ENCODE assay signal across 19 cellular contexts in genomic region chr7:45069444-45070253, GRCh38. TPM values are rescaled to one million over a fixed set of nuclear protein-coding genes. Genes with fewer than 3 reads are reported as not detected.
A peak's percentile ranks its signal among the peaks of the same experiment; 100 is the strongest.
DNase-seq lines count a peak whose midpoint lies in the region; ATAC-seq, FAIRE-seq and TF ChIP-seq lines count a peak whose summit lies in the region.
"Had no signal": no experiment of that assay in that cellular context is flagged by ENCODE, and none has a peak within 500 bp of the region (broad histone marks: within the 10 kb centered on the region; RNA-seq: fewer than 3 reads in every experiment).

No MANE protein-coding gene starts in this region.

- POLR2A ChIA-PET in activated CD4-positive, alpha-beta memory T cell treated with anti-CD3 and anti-CD28 coated beads for 36 hours (lab: Charles Lee) = no interaction called here
- POLR2A ChIA-PET in activated CD4-positive, alpha-beta memory T cell treated with anti-CD3 and anti-CD28 coated beads, Interleukin-2, amount 10 ng/mL, durations not matched to agents 7 days and 5 days (lab: Charles Lee) = interaction anchor here (0.6 to 1.7 kb wide), 5 partner anchors 17 to 96 kb away, joined by 3 to 7 read pairs (median 3); no protein-coding TSS in a partner anchor
- POLR2A ChIA-PET in GM12878 (lab: Charles Lee) (interaction anchor here (1.1 kb wide), 1 partner anchor 96 kb away, joined by 3 read pairs; no protein-coding TSS in a partner anchor), T-cell (lab: Charles Lee) (no interaction called here)

- FAIRE-seq in GM12878 (lab: Jason Lieb, UNC) = no peak

- intact Hi-C loops in activated CD4-positive, alpha-beta memory T cell treated with anti-CD3 and anti-CD28 coated beads for 36 hours (cut with micrococcal nuclease) = no loop called here
- intact Hi-C loops in GM12878 (cut with micrococcal nuclease; ENCODE audit: unreplicated experiment) = no loop called here

- no peak overlapping the region for H3K4me3 ChIP-seq in GM12875 (ENCODE audit: low read depth, low read length)
- no peak overlapping the region for H3K4me3 ChIP-seq in GM12878
- H3K4me3 ChIP-seq: ascending aorta, coronary artery, esophagus muscularis mucosa, heart right ventricle, mucosa of descending colon, spleen had no signal

- no peaks in the 10 kb centered on the region for H3K4me1 ChIP-seq in GM12878 (ENCODE audit: control insufficient read depth, insufficient read depth, low read length)
- H3K4me1 ChIP-seq: ascending aorta, esophagus muscularis mucosa, parathyroid adenoma had no signal

- H3K4me3 Mint-ChIP-seq in activated CD4-positive, alpha-beta memory T cell treated with anti-CD3 and anti-CD28 coated beads for 36 hours = no peak overlapping the region
- H3K4me3 Mint-ChIP-seq in activated CD4-positive, alpha-beta memory T cell treated with anti-CD3 and anti-CD28 coated beads, Interleukin-2, amount 10 ng/mL, durations not matched to agents 7 days and 5 days = no peak overlapping the region
- no peak overlapping the region for H3K4me3 Mint-ChIP-seq in neural crest cell
- no peak overlapping the region for H3K4me3 Mint-ChIP-seq in T-cell
- H3K4me3 Mint-ChIP-seq: CD8-positive, alpha-beta memory T cell; T-helper 1 cell treated with Interleukin-12 subunit alpha and Interleukin-12 subunit beta and Interleukin-4 antibody, amounts not matched to agents 30 μg/mL and 1 μg/mL, for 36 hours had no signal

- DNase-seq in activated CD4-positive, alpha-beta memory T cell treated with anti-CD3 and anti-CD28 coated beads for 36 hours = no peak
- DNase-seq in activated CD4-positive, alpha-beta memory T cell treated with anti-CD3 and anti-CD28 coated beads, Interleukin-2, amount 10 ng/mL, durations not matched to agents 7 days and 5 days = no peak
- DNase-seq in GM12878 (ENCODE audit: low read depth, low spot score) (no peak), neural crest cell (ENCODE audit: low read depth, low spot score) (no peak), T-cell (no peak)
- no peak for DNase-seq in stimulated activated CD4-positive, alpha-beta T cell treated with anti-CD3 and anti-CD28 coated beads, Interleukin-4, amount 100 ng/mL, for 4 hours
- DNase-seq: CD8-positive, alpha-beta memory T cell; heart right ventricle; mucosa of descending colon; NCI-H187 treated with DMSO at 0.1 percent for 48 hours; NCI-H526 had no signal

- no peak overlapping the region for H3K9ac ChIP-seq in GM12878 (ENCODE audit: control insufficient read depth, insufficient read depth, low read length)
- H3K9ac ChIP-seq: parathyroid adenoma had no signal

- ATAC-seq in GM12878 (0 out of 3 replicates have a peak, but pooled peaks have one; percentile 36), GM21619 (IDR thresholded peaks at IDR 0.05; ENCODE audit: unreplicated experiment) (no peak), T-cell (replicated peaks in 1 of 4) (no peak)
- ATAC-seq: heart right ventricle, mucosa of descending colon had no signal

- TF ChIP-seq RAD21 in GM12878 (IDR thresholded peaks at IDR 0.05; ENCODE audit: insufficient read depth, low read depth, low read length) = no peak

- no TSS peak for BruUV-seq in GM12878 (replicated peaks; lab: Mats Ljungman, UMichigan)

- peaks cover 45% of the 10 kb centered on the region for H3K36me3 Mint-ChIP-seq in activated CD4-positive, alpha-beta memory T cell treated with anti-CD3 and anti-CD28 coated beads for 36 hours
- peaks cover 80% of the 10 kb centered on the region for H3K36me3 Mint-ChIP-seq in activated CD4-positive, alpha-beta memory T cell treated with anti-CD3 and anti-CD28 coated beads, Interleukin-2, amount 10 ng/mL, durations not matched to agents 7 days and 5 days (ENCODE audit: low read depth)
- H3K36me3 Mint-ChIP-seq in neural crest cell (ENCODE audit: low read depth) = no peaks in the 10 kb centered on the region
- peaks cover 69% of the 10 kb centered on the region for H3K36me3 Mint-ChIP-seq in T-cell

- TF ChIP-seq EP300 in GM12878 (IDR thresholded peaks at IDR 0.05; ENCODE audit: borderline replicate concordance in 1 of 2, control insufficient read depth in 1 of 2, low read depth in 2 of 2, low read length in 2 of 2) = no peak

- H4K20me1 ChIP-seq in GM12878 (ENCODE audit: control insufficient read depth, insufficient read depth) = peaks cover 6% of the 10 kb centered on the region; the same call in 1 of the 2 replicates

- no peaks in the 10 kb centered on the region for H3K9me3 ChIP-seq in GM12878 (replicated peaks; ENCODE audit: control insufficient read depth, insufficient read depth, low read length)
- H3K9me3 ChIP-seq: ascending aorta, esophagus muscularis mucosa, heart right ventricle, mucosa of descending colon, spleen had no signal

- H3K36me3 ChIP-seq in GM12878 (ENCODE audit: control insufficient read depth in 2 of 2, insufficient read depth in 2 of 2, low read length in 1 of 2) = peaks cover 37 to 65% of the 10 kb centered on the region in 2 experiments

- no peaks in the 10 kb centered on the region for H3K9me3 Mint-ChIP-seq in activated CD4-positive, alpha-beta memory T cell treated with anti-CD3 and anti-CD28 coated beads for 36 hours
- no peaks in the 10 kb centered on the region for H3K9me3 Mint-ChIP-seq in activated CD4-positive, alpha-beta memory T cell treated with anti-CD3 and anti-CD28 coated beads, Interleukin-2, amount 10 ng/mL, durations not matched to agents 7 days and 5 days
- H3K9me3 Mint-ChIP-seq in neural crest cell = no peaks in the 10 kb centered on the region
- H3K9me3 Mint-ChIP-seq in T-cell = no peaks in the 10 kb centered on the region
- H3K9me3 Mint-ChIP-seq: CD8-positive, alpha-beta memory T cell; T-helper 1 cell treated with Interleukin-12 subunit alpha and Interleukin-12 subunit beta and Interleukin-4 antibody, amounts not matched to agents 30 μg/mL and 1 μg/mL, for 36 hours had no signal

- H3K4me2 ChIP-seq in GM12878 (ENCODE audit: control insufficient read depth, insufficient read depth) = no peak overlapping the region

- H3K27ac ChIP-seq in GM12878 (ENCODE audit: control insufficient read depth, insufficient read depth) = no peak overlapping the region
- H3K27ac ChIP-seq: ascending aorta, coronary artery, esophagus muscularis mucosa, heart right ventricle, parathyroid adenoma had no signal

- TF ChIP-seq CTCF in GM12875 (IDR thresholded peaks at IDR 0.05; ENCODE audit: borderline replicate concordance, insufficient read depth, low read depth, low read length) = peak; percentile 18; the same call in 1 of the 2 replicates
- no peak for TF ChIP-seq CTCF in GM12878 (IDR thresholded peaks at IDR 0.05 in 2 of 3, conservative IDR thresholded peaks at IDR 0.05 in 1 of 3; ENCODE audit: control insufficient read depth in 2 of 3, extremely low read depth in 1 of 3, insufficient read depth in 1 of 3, low read depth in 3 of 3, low read length in 3 of 3)
- TF ChIP-seq CTCF in neural crest cell (conservative IDR thresholded peaks at IDR 0.05) = peak; percentile 24

- H3K79me2 ChIP-seq in GM12878 (ENCODE audit: control insufficient read depth, insufficient read depth, low read length) = no peaks in the 10 kb centered on the region

- no peak for TF ChIP-seq POLR2A in GM12878 (IDR thresholded peaks at IDR 0.05; ENCODE audit: low read depth, low read length)

- H2AFZ ChIP-seq in GM12878 (ENCODE audit: control insufficient read depth, low read depth, low read length) = no peak overlapping the region
- H2AFZ ChIP-seq: parathyroid adenoma had no signal

- in situ Hi-C loops in GM12878 (cut with MboI) = no loop called here

- RAD21 ChIA-PET in GM12878 (lab: Charles Lee; ENCODE audit: unreplicated experiment) = no interaction called here

- H3K27me3 Mint-ChIP-seq in activated CD4-positive, alpha-beta memory T cell treated with anti-CD3 and anti-CD28 coated beads for 36 hours = no peaks in the 10 kb centered on the region
- no peaks in the 10 kb centered on the region for H3K27me3 Mint-ChIP-seq in activated CD4-positive, alpha-beta memory T cell treated with anti-CD3 and anti-CD28 coated beads, Interleukin-2, amount 10 ng/mL, durations not matched to agents 7 days and 5 days
- H3K27me3 Mint-ChIP-seq in neural crest cell (ENCODE audit: low read depth) (no peaks in the 10 kb centered on the region), T-cell (no peaks in the 10 kb centered on the region)

- SMC1A ChIA-PET in GM12878 (lab: Charles Lee; ENCODE audit: uncharacterized antibody, unreplicated experiment) = interaction anchor here (0.8 to 1.0 kb wide), 2 partner anchors 35 to 66 kb away, joined by 3 read pairs; no protein-coding TSS in a partner anchor

- peaks cover 7% of the 10 kb centered on the region for H3K4me1 Mint-ChIP-seq in activated CD4-positive, alpha-beta memory T cell treated with anti-CD3 and anti-CD28 coated beads for 36 hours (ENCODE audit: low read depth)
- peaks cover 30% of the 10 kb centered on the region for H3K4me1 Mint-ChIP-seq in activated CD4-positive, alpha-beta memory T cell treated with anti-CD3 and anti-CD28 coated beads, Interleukin-2, amount 10 ng/mL, durations not matched to agents 7 days and 5 days
- no peaks in the 10 kb centered on the region for H3K4me1 Mint-ChIP-seq in neural crest cell
- H3K4me1 Mint-ChIP-seq in T-cell = peaks cover 15 to 39% (median 24%) of the 10 kb centered on the region in 3 donors

- peak overlapping the region; percentile 45 for H3K27ac Mint-ChIP-seq in activated CD4-positive, alpha-beta memory T cell treated with anti-CD3 and anti-CD28 coated beads for 36 hours
- H3K27ac Mint-ChIP-seq in activated CD4-positive, alpha-beta memory T cell treated with anti-CD3 and anti-CD28 coated beads, Interleukin-2, amount 10 ng/mL, durations not matched to agents 7 days and 5 days = no peak overlapping the region
- H3K27ac Mint-ChIP-seq in neural crest cell (ENCODE audit: unreplicated experiment) = no peak overlapping the region
- peak overlapping the region in 1 of 2 donors; percentile 6 for H3K27ac Mint-ChIP-seq in T-cell

- CTCF ChIA-PET in activated CD4-positive, alpha-beta memory T cell treated with anti-CD3 and anti-CD28 coated beads for 36 hours (lab: Charles Lee) = interaction anchor here (0.7 to 2.5 kb wide), 2 partner anchors 97 to 218 kb away, joined by 3 to 9 read pairs; no protein-coding TSS in a partner anchor
- CTCF ChIA-PET in activated CD4-positive, alpha-beta memory T cell treated with anti-CD3 and anti-CD28 coated beads, Interleukin-2, amount 10 ng/mL, durations not matched to agents 7 days and 5 days (lab: Charles Lee) = interaction anchor here (0.7 to 1.4 kb wide), 4 partner anchors 15 to 90 kb away, joined by 3 to 4 read pairs (median 3); no protein-coding TSS in a partner anchor
- CTCF ChIA-PET in GM12878 (lab: Yijun Ruan, JAX) = interaction anchor here (0.9 kb wide), 1 partner anchor 68 kb away, joined by 3 read pairs; no protein-coding TSS in a partner anchor
- CTCF ChIA-PET in T-cell (lab: Charles Lee) = interaction anchor here (0.6 to 1.2 kb wide), 3 partner anchors 41 to 95 kb away, joined by 3 to 5 read pairs (median 3); no protein-coding TSS in a partner anchor

- no peaks in the 10 kb centered on the region for H3K27me3 ChIP-seq in GM12878 (replicated peaks in 1 of 2; ENCODE audit: control insufficient read depth in 2 of 2, insufficient read depth in 2 of 2, low read length in 1 of 2)
- H3K27me3 ChIP-seq: ascending aorta, esophagus muscularis mucosa, heart right ventricle, spleen had no signal

- WGBS in GM12878 (ENCODE audit: insufficient coverage, insufficient replicate concordance, low lambda C conversion rate, missing lambda C conversion rate) = 91% methylated on average over 15 of the region's 15 CpGs

RNA-seq across cellular contexts. Expression of gene NACAD, which starts 19.1 kb away (rescaled TPM):
- total RNA-seq in activated CD4-positive, alpha-beta memory T cell treated with anti-CD3 and anti-CD28 coated beads for 36 hours = under 1 TPM; 0.10 to 0.21 TPM
- total RNA-seq in activated CD4-positive, alpha-beta memory T cell treated with anti-CD3 and anti-CD28 coated beads, Interleukin-2, amount 10 ng/mL, durations not matched to agents 7 days and 5 days = under 1 TPM in 1 of 2 experiments, not detected in 1; 0.60 TPM
- 0.10 TPM in 1 of 2 replicates, not detected in the other for total RNA-seq in GM12878 (2013; cell fraction: nucleolus; rRNA removed)
- total RNA-seq in GM12878 (2014; rRNA removed) (not detected in 2 replicates), GM12878 (2014; rRNA removed; fragmentation: Illumina TruSeq; extraction: Trizol) (not detected in 2 replicates), GM12878 (2021) (not detected in 2 replicates), neural crest cell (7.2 and 9.7 TPM in 2 replicates), T-cell (1 to 10 TPM in 1 of 5 donors, under 1 TPM in 4; 0.10 to 1.6 (median 0.20) TPM)
- polyA plus RNA-seq in GM12878 (2011; ENCODE audit: low read depth) = not detected
- polyA plus RNA-seq in GM12878 (2011; rRNA removed) (not detected in 2 replicates), GM12878 (2014; fragmentation: Illumina TruSeq; extraction: Trizol) (not detected in 2 replicates), GM12878 (2014; fragmentation: Nextera tagmentation; extraction: Ambion mirVana) (not detected), GM12878 (2014; rRNA removed) (not detected in 2 replicates), GM12878 (2016; fragmentation: Nextera tagmentation; extraction: Ambion mirVana) (not detected)
- 0.03 TPM in 1 of 2 replicates, not detected in the other for polyA plus RNA-seq in GM12878 (2011; cell fraction: cytosol; rRNA removed)
- 0.13 and 0.15 TPM in 2 replicates for polyA plus RNA-seq in GM12878 (2011; cell fraction: nucleus; rRNA removed)
- not detected in 2 replicates for polyA plus RNA-seq in GM12878 (2012)
- not detected in 2 replicates for polyA minus RNA-seq in GM12878 (2011; rRNA and poly(A)+ RNA removed)
- polyA minus RNA-seq in GM12878 (2011; cell fraction: cytosol; rRNA and poly(A)+ RNA removed) = not detected in 2 replicates
- polyA minus RNA-seq in GM12878 (2011; cell fraction: nucleus; rRNA and poly(A)+ RNA removed) = not detected in 2 replicates

RNA-seq across cellular contexts. Expression of gene TBRG4, which starts 41.8 kb away (rescaled TPM):
- total RNA-seq in activated CD4-positive, alpha-beta memory T cell treated with anti-CD3 and anti-CD28 coated beads for 36 hours = 100 to 1,000 TPM; 135 to 137 TPM
- total RNA-seq in activated CD4-positive, alpha-beta memory T cell treated with anti-CD3 and anti-CD28 coated beads, Interleukin-2, amount 10 ng/mL, durations not matched to agents 7 days and 5 days = 100 to 1,000 TPM in 1 of 2 experiments, 10 to 100 TPM in 1; 98.8 to 103 TPM
- total RNA-seq in GM12878 (2013; cell fraction: nucleolus; rRNA removed) = 249 and 291 TPM in 2 replicates
- total RNA-seq in GM12878 (2014; rRNA removed) = 124 and 128 TPM in 2 replicates
- total RNA-seq in GM12878 (2014; rRNA removed; fragmentation: Illumina TruSeq; extraction: Trizol) = 54.5 and 59.6 TPM in 2 replicates
- total RNA-seq in GM12878 (2021) = 109 and 117 TPM in 2 replicates
- polyA plus RNA-seq in GM12878 (2011; ENCODE audit: low read depth) = 60.7 TPM
- polyA plus RNA-seq in GM12878 (2011; rRNA removed) = 79.4 and 126 TPM in 2 replicates
- polyA plus RNA-seq in GM12878 (2011; cell fraction: cytosol; rRNA removed) = 124 and 201 TPM in 2 replicates
- polyA plus RNA-seq in GM12878 (2011; cell fraction: nucleus; rRNA removed) = 523 and 538 TPM in 2 replicates
- 68.8 and 75.2 TPM in 2 replicates for polyA plus RNA-seq in GM12878 (2012)
- 58.8 and 119 TPM in 2 replicates for polyA plus RNA-seq in GM12878 (2014; fragmentation: Illumina TruSeq; extraction: Trizol)
- polyA plus RNA-seq in GM12878 (2014; fragmentation: Nextera tagmentation; extraction: Ambion mirVana) = 10 to 100 TPM in 1 of 2 experiments, 1 to 10 TPM in 1; 8.4 to 13.3 TPM
- 104 and 111 TPM in 2 replicates for polyA plus RNA-seq in GM12878 (2014; rRNA removed)
- 100 to 1,000 TPM; 124 to 130 TPM for polyA plus RNA-seq in GM12878 (2016; fragmentation: Nextera tagmentation; extraction: Ambion mirVana)
- 145 and 219 TPM in 2 replicates for polyA minus RNA-seq in GM12878 (2011; rRNA and poly(A)+ RNA removed)
- polyA minus RNA-seq in GM12878 (2011; cell fraction: cytosol; rRNA and poly(A)+ RNA removed) = 56.4 and 73.5 TPM in 2 replicates
- 184 and 261 TPM in 2 replicates for polyA minus RNA-seq in GM12878 (2011; cell fraction: nucleus; rRNA and poly(A)+ RNA removed)
- total RNA-seq in neural crest cell = 104 and 109 TPM in 2 replicates
- 100 to 1,000 TPM in 4 of 5 donors, 10 to 100 TPM in 1; 94.3 to 142 (median 122) TPM for total RNA-seq in T-cell

Comparison
In these comparisons a context has a peak if more than half of its experiments do, and no peak if none do; other contexts are left out.
1. POLR2A ChIA-PET loops: an anchor here in activated CD4-positive, alpha-beta memory T cell treated with anti-CD3 and anti-CD28 coated beads, Interleukin-2, amount 10 ng/mL, durations not matched to agents 7 days and 5 days (0.6 to 1.7 kb wide) and GM12878 (1.1 kb wide); none called in activated CD4-positive, alpha-beta memory T cell treated with anti-CD3 and anti-CD28 coated beads for 36 hours and T-cell.
2. CTCF ChIP-seq: peak in GM12875 (single experiment) and neural crest cell (single experiment); none in GM12878 (0 of 3).